Comparison of ENCODE assay signal across 20 cellular contexts in the genomic region with DNA sequence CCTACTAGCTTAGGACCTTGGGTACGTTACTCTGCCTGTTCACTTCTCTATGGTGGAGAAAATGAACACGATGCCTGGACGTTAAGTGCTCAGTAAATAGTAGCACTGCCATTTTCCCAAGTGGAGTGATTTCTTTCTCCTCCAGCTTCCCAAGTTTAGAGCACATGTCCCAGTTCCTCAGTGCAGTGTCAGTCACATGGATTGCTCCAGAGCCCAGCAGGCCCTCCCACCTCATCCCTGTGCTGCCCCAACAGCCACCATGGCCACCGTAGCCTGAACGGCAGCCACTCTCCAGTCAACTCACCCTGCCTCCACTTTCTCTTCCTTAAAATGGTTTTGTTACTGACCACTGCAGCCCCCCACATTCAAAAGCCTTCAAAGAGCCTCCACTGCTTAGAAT. TPM values are rescaled to one million over a fixed set of nuclear protein-coding genes. Genes with fewer than 3 reads are reported as not detected.
DNase-seq lines count a peak whose midpoint lies in the region; TF ChIP-seq lines count a peak whose summit lies in the region.
"Had no signal": no experiment of that assay in that cellular context is flagged by ENCODE, and none has a peak within 500 bp of the region (broad histone marks: within the 10 kb centered on the region; RNA-seq: fewer than 3 reads in every experiment).

No MANE protein-coding gene starts in this region.

- no peaks in the 10 kb centered on the region for H3K27me3 Mint-ChIP-seq in T-helper 2 cell treated with Interferon-gamma antibody and Interleukin-4, amounts not matched to agents 5 μg/mL and 100 μg/mL, for 36 hours (ENCODE audit: low read depth)
- H3K27me3 Mint-ChIP-seq: central memory CD8-positive, alpha-beta T cell; type B pancreatic cell had no signal

- no peak for DNase-seq in T-helper 2 cell treated with Interferon-gamma antibody and Interleukin-4, amounts not matched to agents 5 μg/mL and 100 μg/mL, for 36 hours (ENCODE audit: low spot score)
- DNase-seq in T-helper 2 cell = no peak
- DNase-seq in WERI-Rb-1 = peak; percentile 38
- DNase-seq in medulla oblongata (ENCODE audit: extremely low spot score) = peak; percentile 52
- DNase-seq in kidney glomerular epithelial cell (lab: John Stamatoyannopoulos, UW) = no peak
- no peak for DNase-seq in activated effector memory CD4-positive, alpha-beta T cell treated with Interleukin-2 at 50 U/mL for 16 hours
- no peak for DNase-seq in GM13977 (ENCODE audit: low spot score)
- DNase-seq: activated CD4-positive, alpha-beta T cell treated with anti-CD3 and anti-CD28 coated beads, Interleukin-2, amount 50 U/mL, for 1 hour; activated naive CD4-positive, alpha-beta T cell; DMS 273 treated with DMSO at 0.1 percent for 48 hours; left ventricle myocardium superior; MG63; NCI-H146; NCI-H774; stimulated activated CD4-positive, alpha-beta T cell treated with anti-CD3 and anti-CD28 coated beads, Interleukin-1b, Interleukin-23, amount 100 ng/mL, for 48 hours; stimulated activated naive CD4-positive, alpha-beta T cell treated with Interleukin-2 at 50 U/mL for 16 hours had no signal

- H3K4me1 Mint-ChIP-seq in T-helper 2 cell treated with Interferon-gamma antibody and Interleukin-4, amounts not matched to agents 5 μg/mL and 100 μg/mL, for 36 hours (ENCODE audit: low read depth) = peaks cover 36% of the 10 kb centered on the region

- H3K36me3 ChIP-seq in WERI-Rb-1 (peaks cover 97% of the 10 kb centered on the region), thymus (ENCODE audit: control insufficient read depth, insufficient read depth) (peaks cover 75% of the 10 kb centered on the region)

- H3K27ac Mint-ChIP-seq in T-helper 2 cell treated with Interferon-gamma antibody and Interleukin-4, amounts not matched to agents 5 μg/mL and 100 μg/mL, for 36 hours = peak overlapping the region; percentile 7

- no peaks in the 10 kb centered on the region for H3K9me3 Mint-ChIP-seq in T-helper 2 cell treated with Interferon-gamma antibody and Interleukin-4, amounts not matched to agents 5 μg/mL and 100 μg/mL, for 36 hours
- H3K9me3 Mint-ChIP-seq: central memory CD8-positive, alpha-beta T cell; type B pancreatic cell had no signal

- H3K4me3 ChIP-seq in WERI-Rb-1 (ENCODE audit: low read depth, low read length) (no peak overlapping the region), thymus (ENCODE audit: low read length) (no peak overlapping the region)
- H3K4me3 ChIP-seq: MG63 had no signal

- H3K27me3 ChIP-seq in WERI-Rb-1 (ENCODE audit: insufficient read depth, low read depth, severe bottlenecking) (no peaks in the 10 kb centered on the region), thymus (ENCODE audit: control insufficient read depth, insufficient read depth) (no peaks in the 10 kb centered on the region)
- H3K27me3 ChIP-seq: MG63 had no signal

- H3K36me3 Mint-ChIP-seq in T-helper 2 cell treated with Interferon-gamma antibody and Interleukin-4, amounts not matched to agents 5 μg/mL and 100 μg/mL, for 36 hours (ENCODE audit: low read depth) = peaks cover 60% of the 10 kb centered on the region

- TF ChIP-seq CTCF in WERI-Rb-1 (IDR thresholded peaks at IDR 0.05; ENCODE audit: low read depth, low read length) = no peak
- TF ChIP-seq CTCF in GM13977 (IDR thresholded peaks at IDR 0.05; ENCODE audit: extremely low read depth, insufficient read depth, missing control alignments) = no peak

- H3K27ac ChIP-seq in WERI-Rb-1 = peak overlapping the region; percentile 64
- peak overlapping the region; percentile 60 for H3K27ac ChIP-seq in thymus (ENCODE audit: low read depth)
- H3K27ac ChIP-seq: parathyroid adenoma had no signal

- H3K9me3 ChIP-seq in WERI-Rb-1 (ENCODE audit: severe bottlenecking) (no peaks in the 10 kb centered on the region), thymus (ENCODE audit: control insufficient read depth) (no peaks in the 10 kb centered on the region)
- H3K9me3 ChIP-seq: MG63 had no signal

- in situ Hi-C loops in GM13977 (cut with MboI; ENCODE audit: low pct_unique_long_range_greater_than_20kb, low sequenced_read_pairs, unreplicated experiment) = loop anchor here (10.0 kb wide), 1 partner anchor 97 kb away; the partner anchor contains the start of gene PAFAH2

- H3K4me3 Mint-ChIP-seq in T-helper 2 cell treated with Interferon-gamma antibody and Interleukin-4, amounts not matched to agents 5 μg/mL and 100 μg/mL, for 36 hours = no peak overlapping the region
- H3K4me3 Mint-ChIP-seq: central memory CD8-positive, alpha-beta T cell; type B pancreatic cell had no signal

- H3K4me1 ChIP-seq in thymus (ENCODE audit: control insufficient read depth, insufficient read depth, low read length) = peaks cover 12% of the 10 kb centered on the region
- H3K4me1 ChIP-seq: parathyroid adenoma had no signal

- WGBS in thymus = 94% methylated on average over 5 of the region's 5 CpGs

RNA-seq across cellular contexts. Expression of gene STMN1, which starts 8.5 kb away (rescaled TPM):
- polyA plus RNA-seq in thymus = 472 TPM

RNA-seq across cellular contexts. Expression of gene PAQR7, which starts 22.2 kb away (rescaled TPM):
- 2.9 TPM for polyA plus RNA-seq in thymus

RNA-seq across cellular contexts. Expression of gene AUNIP, which starts 38.5 kb away (rescaled TPM):
- 0.59 TPM for polyA plus RNA-seq in thymus

Comparison
In these comparisons a context has a peak if more than half of its experiments do, and no peak if none do; other contexts are left out.
1. DNase-seq: peak in WERI-Rb-1 (single experiment) and medulla oblongata (single experiment); none in T-helper 2 cell treated with Interferon-gamma antibody and Interleukin-4, amounts not matched to agents 5 μg/mL and 100 μg/mL, for 36 hours (single experiment), T-helper 2 cell (0 of 5), kidney glomerular epithelial cell (single experiment), activated effector memory CD4-positive, alpha-beta T cell treated with Interleukin-2 at 50 U/mL for 16 hours (single experiment) and GM13977 (single experiment).